12 cellular contexts compared by ENCODE assay signal in genomic region chr3:29757054-29757777, GRCh38.
DNase-seq lines count a peak whose midpoint lies in the region; TF ChIP-seq lines count a peak whose summit lies in the region.
"Had no signal": no experiment of that assay in that cellular context is flagged by ENCODE, and none has a peak within 500 bp of the region (broad histone marks: within the 10 kb centered on the region; RNA-seq: fewer than 3 reads in every experiment).

No MANE protein-coding gene starts in this region.

- H3K4me2 ChIP-seq in hepatocyte = no peak overlapping the region

- no peaks in the 10 kb centered on the region for H3K9me2 ChIP-seq in hepatocyte (replicated peaks; ENCODE audit: insufficient read depth)

- peaks cover 18% of the 10 kb centered on the region for H3K4me1 ChIP-seq in hepatocyte (ENCODE audit: insufficient read depth)
- H3K4me1 ChIP-seq in stomach = peaks cover 24 to 47% (median 35%) of the 10 kb centered on the region in 4 donors

- H3K27ac ChIP-seq in hepatocyte (no peak overlapping the region), stomach (peak overlapping the region in 3 of 5 donors; percentile 64 to 77 (median 74))

- no peak for TF ChIP-seq POLR2A in stomach (IDR thresholded peaks at IDR 0.05)

- H2AFZ ChIP-seq in hepatocyte = no peak overlapping the region

- H4K20me1 ChIP-seq in hepatocyte (ENCODE audit: insufficient read depth, poor library complexity, severe bottlenecking) = no peaks in the 10 kb centered on the region

- no peak for TF ChIP-seq CTCF in hepatocyte (IDR thresholded peaks at IDR 0.05; ENCODE audit: poor library complexity)
- no peak for TF ChIP-seq CTCF in stomach (IDR thresholded peaks at IDR 0.05)

- TF ChIP-seq RAD21 in Ishikawa (IDR thresholded peaks at IDR 0.05; ENCODE audit: low read depth) = no peak

- DNase-seq in SW 1271 (lab: John Stamatoyannopoulos, UW) = peak; percentile 26 to 38
- DNase-seq in hepatocyte (ENCODE audit: low spot score) = peak; percentile 10
- DNase-seq in stomach = peak; percentile 66
- DNase-seq in activated gamma-delta T cell treated with Interleukin-2 at 50 U/mL for 16 hours = no peak
- no peak for DNase-seq in kidney glomerular epithelial cell (lab: John Stamatoyannopoulos, UW)
- DNase-seq in NCI-H2107 treated with DMSO at 0.1 percent for 48 hours (lab: John Stamatoyannopoulos, UW; ENCODE audit: unreplicated experiment) = no peak
- no peak for DNase-seq in midbrain (lab: John Stamatoyannopoulos, UW)
- DNase-seq: COR-L47, right cardiac atrium had no signal

- 0 out of 2 replicates have a peak, but pooled peaks have one; percentile 52 for TF ChIP-seq EP300 in Ishikawa (IDR thresholded peaks at IDR 0.05; ENCODE audit: borderline replicate concordance)
- no peak for TF ChIP-seq EP300 in stomach (IDR thresholded peaks at IDR 0.05)

- H3K36me3 ChIP-seq in hepatocyte (replicated peaks; ENCODE audit: insufficient read depth, low read depth) (no peaks in the 10 kb centered on the region), stomach (no peaks in the 10 kb centered on the region)

- H3K79me2 ChIP-seq in hepatocyte = no peaks in the 10 kb centered on the region

- H3K4me3 ChIP-seq in hepatocyte (no peak overlapping the region), stomach (no peak overlapping the region)
- H3K4me3 ChIP-seq: GM12878, lung had no signal

- H3K9me3 ChIP-seq in hepatocyte (ENCODE audit: low read depth) (no peaks in the 10 kb centered on the region), stomach (no peaks in the 10 kb centered on the region)

- intact Hi-C loops in stomach (cut with DNase I; ENCODE audit: low total_unique reads) = no loop called here

- 81% methylated on average over 1 of the region's 1 CpG for WGBS in hepatocyte (ENCODE audit: low lambda C conversion rate, missing lambda C conversion rate)
- 32 to 57% (median 42%) methylated on average over 1 of the region's 1 CpG for WGBS in stomach, 5 donors

- no peaks in the 10 kb centered on the region for H3K27me3 ChIP-seq in hepatocyte
- no peaks in the 10 kb centered on the region for H3K27me3 ChIP-seq in stomach

TF ChIP-seq in Ishikawa, 13 proteins besides CTCF, POLR2A, EP300 and RAD21:
- TF ChIP-seq MAX (IDR thresholded peaks at IDR 0.05) (no peak), NFIC (IDR thresholded peaks at IDR 0.05) (peak; percentile 88), FOXM1 (IDR thresholded peaks at IDR 0.05; ENCODE audit: borderline replicate concordance, low read depth) (no peak), EGR1 (IDR thresholded peaks at IDR 0.05) (no peak), YY1 (IDR thresholded peaks at IDR 0.05; ENCODE audit: low read depth) (no peak), CEBPB (IDR thresholded peaks at IDR 0.05) (no peak), TCF12 (IDR thresholded peaks at IDR 0.05; ENCODE audit: low read depth) (no peak; the same call in 1 of the 2 replicates), REST (IDR thresholded peaks at IDR 0.05; ENCODE audit: low read depth) (no peak), ZBTB7A (IDR thresholded peaks at IDR 0.05; ENCODE audit: low read depth) (no peak), TEAD4 (IDR thresholded peaks at IDR 0.05) (0 out of 2 replicates have a peak, but pooled peaks have one; percentile 14), CREB1 (IDR thresholded peaks at IDR 0.05; ENCODE audit: low read depth) (no peak), USF1 (IDR thresholded peaks at IDR 0.05) (no peak), TAF1 (IDR thresholded peaks at IDR 0.05; ENCODE audit: low read depth) (no peak)

Comparison
In these comparisons a context has a peak if more than half of its experiments do, and no peak if none do; other contexts are left out.
1. DNase-seq: peak in SW 1271 (2 of 2), hepatocyte (single experiment) and stomach (single experiment); none in activated gamma-delta T cell treated with Interleukin-2 at 50 U/mL for 16 hours (single experiment), kidney glomerular epithelial cell (single experiment), NCI-H2107 treated with DMSO at 0.1 percent for 48 hours (single experiment) and midbrain (single experiment).